In the genomic region with DNA sequence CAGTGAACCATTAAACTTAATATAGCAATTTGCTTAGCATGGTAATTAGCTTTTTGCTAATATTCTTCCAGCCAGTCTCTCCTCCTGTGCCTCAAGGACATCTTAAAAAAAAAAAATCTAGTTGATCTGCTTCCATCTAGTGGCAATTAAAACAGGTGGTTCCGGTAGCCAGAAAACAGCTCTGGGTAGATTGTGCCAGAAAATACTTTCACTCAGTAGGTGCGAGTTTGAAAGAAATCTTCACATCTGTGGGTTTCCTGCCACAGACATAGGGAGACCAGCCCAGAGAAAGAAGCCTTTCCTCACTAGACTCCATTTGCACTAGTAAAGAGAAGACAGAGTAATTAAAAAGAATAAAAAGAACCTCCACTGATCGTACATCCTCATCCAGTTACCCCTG, we compare ENCODE assay signal across 9 cellular contexts. TPM values are rescaled to one million over a fixed set of nuclear protein-coding genes. Genes with fewer than 3 reads are reported as not detected.
DNase-seq lines count a peak whose midpoint lies in the region; ATAC-seq lines count a peak whose summit lies in the region.
"Had no signal": no experiment of that assay in that cellular context is flagged by ENCODE, and none has a peak within 500 bp of the region (broad histone marks: within the 10 kb centered on the region; RNA-seq: fewer than 3 reads in every experiment).

No MANE protein-coding gene starts in this region.

- H3K4me3 ChIP-seq in CD4-positive, CD25-positive, alpha-beta regulatory T cell (ENCODE audit: low read depth, low read length) = peak overlapping the region; percentile 79

- H3K27ac Mint-ChIP-seq in CD4-positive, CD25-positive, alpha-beta regulatory T cell = peak overlapping the region in 2 of 3 donors; percentile 92 to 99
- H3K27ac Mint-ChIP-seq in activated naive CD8-positive, alpha-beta T cell = peak overlapping the region; percentile 98

- no peaks in the 10 kb centered on the region for H3K9me3 ChIP-seq in CD4-positive, CD25-positive, alpha-beta regulatory T cell (ENCODE audit: control insufficient read depth in 2 of 2, low read length in 2 of 2)

- peaks cover 100% of the 10 kb centered on the region for H3K4me1 ChIP-seq in CD4-positive, CD25-positive, alpha-beta regulatory T cell (ENCODE audit: control insufficient read depth, insufficient read depth, low read length, poor library complexity, severe bottlenecking)

- peak; percentile 52 to 53 for ATAC-seq in CD4-positive, CD25-positive, alpha-beta regulatory T cell (ENCODE audit: low read depth in 2 of 2)
- ATAC-seq in GM19025 (IDR thresholded peaks at IDR 0.05; ENCODE audit: low read depth, unreplicated experiment) (peak; percentile 34), HG03432 (IDR thresholded peaks at IDR 0.05; ENCODE audit: unreplicated experiment) (peak; percentile 35)
- ATAC-seq: Panc1 had no signal

- H3K4me3 Mint-ChIP-seq in CD4-positive, CD25-positive, alpha-beta regulatory T cell = peak overlapping the region; percentile 40 to 84 (median 54)
- peak overlapping the region; percentile 85 for H3K4me3 Mint-ChIP-seq in activated naive CD8-positive, alpha-beta T cell

- H3K36me3 ChIP-seq in CD4-positive, CD25-positive, alpha-beta regulatory T cell (ENCODE audit: control insufficient read depth, insufficient read depth, low read length) = peaks cover 32% of the 10 kb centered on the region

- peaks cover 0 to 1% (median 0%) of the 10 kb centered on the region in 7 donors for H3K9me3 Mint-ChIP-seq in CD4-positive, CD25-positive, alpha-beta regulatory T cell
- H3K9me3 Mint-ChIP-seq in activated naive CD8-positive, alpha-beta T cell (ENCODE audit: low read depth) = no peaks in the 10 kb centered on the region

- no peaks in the 10 kb centered on the region for H3K27me3 ChIP-seq in CD4-positive, CD25-positive, alpha-beta regulatory T cell (ENCODE audit: control insufficient read depth, insufficient read depth, low read length)

- H3K27ac ChIP-seq in CD4-positive, CD25-positive, alpha-beta regulatory T cell (ENCODE audit: insufficient read depth, low read length, poor library complexity, severe bottlenecking) = peak overlapping the region; percentile 88

- peaks cover 48 to 91% (median 69%) of the 10 kb centered on the region in 4 donors for H3K4me1 Mint-ChIP-seq in CD4-positive, CD25-positive, alpha-beta regulatory T cell
- peaks cover 71% of the 10 kb centered on the region for H3K4me1 Mint-ChIP-seq in activated naive CD8-positive, alpha-beta T cell (ENCODE audit: low read depth)

- peak; percentile 32 to 91 (median 79) for DNase-seq in CD4-positive, CD25-positive, alpha-beta regulatory T cell
- DNase-seq in NCI-H1092 (lab: John Stamatoyannopoulos, UW) (no peak), epidermal melanocyte (ENCODE audit: insufficient read length, low spot score) (no peak), cortex of kidney (lab: John Stamatoyannopoulos, UW) (no peak), NCI-H2107 treated with DMSO at 0.1 percent for 48 hours (lab: John Stamatoyannopoulos, UW; ENCODE audit: unreplicated experiment) (no peak)

- H3K36me3 Mint-ChIP-seq in CD4-positive, CD25-positive, alpha-beta regulatory T cell = peaks cover 58% of the 10 kb centered on the region
- peaks cover 41% of the 10 kb centered on the region for H3K36me3 Mint-ChIP-seq in activated naive CD8-positive, alpha-beta T cell

- no peaks in the 10 kb centered on the region for H3K27me3 Mint-ChIP-seq in CD4-positive, CD25-positive, alpha-beta regulatory T cell
- no peaks in the 10 kb centered on the region for H3K27me3 Mint-ChIP-seq in activated naive CD8-positive, alpha-beta T cell

RNA-seq across cellular contexts. Expression of a gene that starts 17.1 kb away (rescaled TPM):
- 370 TPM for total RNA-seq in CD4-positive, CD25-positive, alpha-beta regulatory T cell
- 1,000 to 10,000 TPM; 1,894 to 2,165 (median 2,020) TPM for polyA plus RNA-seq in CD4-positive, CD25-positive, alpha-beta regulatory T cell

RNA-seq across cellular contexts. Expression of a gene that starts 39.6 kb away (rescaled TPM):
- total RNA-seq in CD4-positive, CD25-positive, alpha-beta regulatory T cell = not detected
- polyA plus RNA-seq in CD4-positive, CD25-positive, alpha-beta regulatory T cell = under 1 TPM in 2 of 4 donors, not detected in 2; 0.06 to 0.09 TPM

Comparison
In these comparisons a context has a peak if more than half of its experiments do, and no peak if none do; other contexts are left out.
1. DNase-seq: peak in CD4-positive, CD25-positive, alpha-beta regulatory T cell (3 of 3); none in NCI-H1092 (single experiment), epidermal melanocyte (single experiment), cortex of kidney (single experiment) and NCI-H2107 treated with DMSO at 0.1 percent for 48 hours (single experiment).
2. Peak in every context shown above with its lines, with median percentiles within 50 percentile points of each other: ATAC-seq.